ENCODE assay signal across 2 cellular contexts in the genomic region with DNA sequence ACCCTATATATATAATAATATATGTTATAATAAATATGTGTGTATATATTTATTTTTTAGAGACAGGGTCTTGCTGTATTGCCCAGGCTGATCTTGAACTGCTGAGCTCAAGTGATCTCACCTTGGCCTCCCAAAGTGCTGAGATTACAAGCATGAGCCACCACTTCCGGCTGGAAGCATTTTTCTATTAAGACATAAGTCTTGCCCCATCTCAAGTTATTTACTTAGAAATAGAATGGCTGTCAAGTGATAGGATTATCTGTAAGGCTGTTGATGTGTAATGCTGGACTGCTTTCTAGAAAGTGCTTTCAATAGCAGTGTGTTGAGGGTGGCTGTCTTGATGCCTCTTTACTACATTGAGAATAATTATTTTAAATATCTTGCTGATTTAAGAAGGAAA.
TF ChIP-seq lines count a peak whose summit lies in the region.

No MANE protein-coding gene starts in this region.

TF ChIP-seq in IMR-90, 13 proteins besides CTCF, POLR2A, EP300 and RAD21:
- no peak for TF ChIP-seq BHLHE40 (IDR thresholded peaks at IDR 0.05; ENCODE audit: low read depth, low read length)
- no peak for TF ChIP-seq RCOR1 (IDR thresholded peaks at IDR 0.05; ENCODE audit: insufficient replicate concordance, low read length)
- TF ChIP-seq CEBPB (IDR thresholded peaks at IDR 0.05; ENCODE audit: low read depth, low read length): no peak
- TF ChIP-seq NFE2L2 (IDR thresholded peaks at IDR 0.05; ENCODE audit: low read depth, low read length): no peak
- no peak for TF ChIP-seq MXI1 (IDR thresholded peaks at IDR 0.05; ENCODE audit: borderline replicate concordance, low read depth, low read length)
- TF ChIP-seq MAFK (IDR thresholded peaks at IDR 0.05; ENCODE audit: low read depth, low read length): no peak
- TF ChIP-seq MAZ (IDR thresholded peaks at IDR 0.05; ENCODE audit: borderline replicate concordance, low read depth, low read length): no peak
- TF ChIP-seq, protein P1, sequence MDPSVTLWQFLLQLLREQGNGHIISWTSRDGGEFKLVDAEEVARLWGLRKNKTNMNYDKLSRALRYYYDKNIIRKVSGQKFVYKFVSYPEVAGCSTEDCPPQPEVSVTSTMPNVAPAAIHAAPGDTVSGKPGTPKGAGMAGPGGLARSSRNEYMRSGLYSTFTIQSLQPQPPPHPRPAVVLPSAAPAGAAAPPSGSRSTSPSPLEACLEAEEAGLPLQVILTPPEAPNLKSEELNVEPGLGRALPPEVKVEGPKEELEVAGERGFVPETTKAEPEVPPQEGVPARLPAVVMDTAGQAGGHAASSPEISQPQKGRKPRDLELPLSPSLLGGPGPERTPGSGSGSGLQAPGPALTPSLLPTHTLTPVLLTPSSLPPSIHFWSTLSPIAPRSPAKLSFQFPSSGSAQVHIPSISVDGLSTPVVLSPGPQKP (IDR thresholded peaks at IDR 0.05; ENCODE audit: borderline replicate concordance, low read depth, low read length): no peak
- no peak for TF ChIP-seq RFX5 (IDR thresholded peaks at IDR 0.05; ENCODE audit: low read depth, low read length)
- TF ChIP-seq, protein P2, sequence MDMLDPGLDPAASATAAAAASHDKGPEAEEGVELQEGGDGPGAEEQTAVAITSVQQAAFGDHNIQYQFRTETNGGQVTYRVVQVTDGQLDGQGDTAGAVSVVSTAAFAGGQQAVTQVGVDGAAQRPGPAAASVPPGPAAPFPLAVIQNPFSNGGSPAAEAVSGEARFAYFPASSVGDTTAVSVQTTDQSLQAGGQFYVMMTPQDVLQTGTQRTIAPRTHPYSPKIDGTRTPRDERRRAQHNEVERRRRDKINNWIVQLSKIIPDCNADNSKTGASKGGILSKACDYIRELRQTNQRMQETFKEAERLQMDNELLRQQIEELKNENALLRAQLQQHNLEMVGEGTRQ (IDR thresholded peaks at IDR 0.05; ENCODE audit: low read depth, low read length): no peak
- TF ChIP-seq FOS (IDR thresholded peaks at IDR 0.05; ENCODE audit: low read depth, low read length): no peak
- TF ChIP-seq SMC3 (IDR thresholded peaks at IDR 0.05; ENCODE audit: low read depth, low read length): no peak
- no peak for TF ChIP-seq CHD1 (IDR thresholded peaks at IDR 0.05; ENCODE audit: low read depth, low read length)

TF ChIP-seq in endothelial cell of umbilical vein, 7 proteins besides CTCF, POLR2A, EP300 and RAD21:
- TF ChIP-seq MYC (IDR thresholded peaks at IDR 0.05; ENCODE audit: low read depth, low read length) (no peak), JUN (IDR thresholded peaks at IDR 0.05; ENCODE audit: borderline replicate concordance, insufficient read depth, insufficient read length, low read depth) (no peak), POLR2AphosphoS5 (IDR thresholded peaks at IDR 0.05; ENCODE audit: insufficient read depth, low read depth, low read length) (no peak), EZH2 (IDR thresholded peaks at IDR 0.05; ENCODE audit: borderline replicate concordance, low read depth, low read length, severe bottlenecking) (no peak), GATA2 (IDR thresholded peaks at IDR 0.05; ENCODE audit: insufficient read depth, insufficient read length, low read depth, low read length) (no peak), FOS (IDR thresholded peaks at IDR 0.05; ENCODE audit: borderline replicate concordance, insufficient read depth, low read length) (no peak)
- TF ChIP-seq, protein P3, sequence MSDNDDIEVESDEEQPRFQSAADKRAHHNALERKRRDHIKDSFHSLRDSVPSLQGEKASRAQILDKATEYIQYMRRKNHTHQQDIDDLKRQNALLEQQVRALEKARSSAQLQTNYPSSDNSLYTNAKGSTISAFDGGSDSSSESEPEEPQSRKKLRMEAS (IDR thresholded peaks at IDR 0.05; ENCODE audit: insufficient read depth, insufficient read length): no peak
